In genomic region chr1:31703431-31704260, GRCh38 we compare ENCODE assay signal across 8 cellular contexts. TPM values are rescaled to one million over a fixed set of nuclear protein-coding genes. Genes with fewer than 3 reads are reported as not detected.
DNase-seq lines count a peak whose midpoint lies in the region; ATAC-seq, FAIRE-seq and TF ChIP-seq lines count a peak whose summit lies in the region.

Gene COL16A1 (minus strand): TSS chr1:31704017. CDS start chr1:31702193, 1,824 bp downstream.

- FAIRE-seq in H54 (lab: Jason Lieb, UNC): no peak

- peak; percentile 43 for DNase-seq in GM20000 (ENCODE audit: low spot score)
- peak; percentile 64 to 94 (median 78) for DNase-seq in head of caudate nucleus
- DNase-seq in occipital lobe (lab: John Stamatoyannopoulos, UW): peak; percentile 21
- DNase-seq in H54 (ENCODE audit: insufficient read length, low spot score): no peak
- no peak for DNase-seq in Kasumi-1 (lab: John Stamatoyannopoulos, UW)
- DNase-seq in OCI-M1 (lab: John Stamatoyannopoulos, UW): no peak

- H3K4me3 ChIP-seq in WI38 (ENCODE audit: low read depth, low read length): peak within 1 kb of the TSS; percentile 72

- ATAC-seq in HG03354 (IDR thresholded peaks at IDR 0.05; ENCODE audit: poor library complexity, severe bottlenecking, unreplicated experiment): no peak

- TF ChIP-seq CTCF in GM20000 (IDR thresholded peaks at IDR 0.05; ENCODE audit: extremely low read depth, missing control alignments) (no peak), WI38 (IDR thresholded peaks at IDR 0.05; ENCODE audit: low read depth, low read length) (no peak)

- intact Hi-C loops in head of caudate nucleus (cut with DNase I): loop anchor here (2.0 kb wide), 1 partner anchor 39 kb away; no protein-coding TSS in a partner anchor

- TF ChIP-seq POLR2A in H54 (IDR thresholded peaks at IDR 0.05; ENCODE audit: low read depth, low read length): no peak

RNA-seq across cellular contexts. Expression of gene COL16A1, which starts in this region (rescaled TPM):
- total RNA-seq in occipital lobe: 5.8 TPM

Comparison
In these comparisons a context has a peak if more than half of its experiments do, and no peak if none do; other contexts are left out.
1. DNase-seq: peak in GM20000 (single experiment), head of caudate nucleus (42 of 42) and occipital lobe (single experiment); none in H54 (single experiment), Kasumi-1 (0 of 2) and OCI-M1 (single experiment).